Comparison of ENCODE assay signal across 9 cellular contexts in the genomic region with DNA sequence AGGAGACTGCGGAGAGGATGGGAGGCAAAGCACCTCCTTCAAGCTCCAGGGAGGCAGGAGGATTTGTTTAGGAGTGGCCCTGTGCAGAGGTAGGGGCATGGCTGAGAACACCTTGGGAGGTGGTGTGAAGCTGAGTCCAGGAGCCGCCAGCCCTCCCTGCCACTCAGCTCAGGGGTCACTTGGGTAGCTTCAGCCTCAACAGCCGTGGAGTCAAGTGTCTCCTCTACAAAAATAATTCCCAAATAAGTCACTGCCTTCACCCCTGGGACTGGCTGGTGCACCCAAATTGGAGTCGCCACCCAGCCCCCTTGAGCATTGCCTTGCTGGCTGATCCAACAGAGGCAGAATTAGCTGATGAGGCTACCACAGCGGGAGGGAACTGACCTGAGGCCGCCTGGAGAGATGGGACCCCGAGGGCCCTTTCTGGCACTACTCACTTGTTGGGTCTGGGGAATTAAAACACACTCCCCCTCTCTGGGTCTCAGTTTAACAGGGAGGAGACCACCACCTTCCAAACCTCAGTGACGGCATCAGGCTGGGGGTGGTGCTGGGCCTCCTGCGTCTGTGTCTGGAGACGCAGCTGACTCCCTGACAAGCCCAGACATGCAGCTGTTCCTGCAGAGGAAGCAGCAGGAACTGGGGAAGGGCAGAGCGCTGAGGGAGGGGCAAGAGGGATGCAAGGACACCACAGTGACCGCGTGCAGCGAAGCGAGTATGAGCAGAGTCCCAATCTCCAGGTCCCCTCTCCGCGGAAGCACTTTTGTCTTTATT.
A peak's percentile ranks its signal among the peaks of the same experiment; 100 is the strongest.
DNase-seq lines count a peak whose midpoint lies in the region; ATAC-seq and TF ChIP-seq lines count a peak whose summit lies in the region.
"Had no signal": no experiment of that assay in that cellular context is flagged by ENCODE, and none has a peak within 500 bp of the region (broad histone marks: within the 10 kb centered on the region; RNA-seq: fewer than 3 reads in every experiment).

No MANE protein-coding gene starts in this region.

- no peaks in the 10 kb centered on the region for H3K27me3 ChIP-seq in RWPE2 (ENCODE audit: insufficient read depth, poor library complexity, severe bottlenecking)
- no peaks in the 10 kb centered on the region for H3K27me3 ChIP-seq in psoas muscle (ENCODE audit: insufficient read depth in 3 of 3, low read length in 2 of 3)

- H3K27ac Mint-ChIP-seq in activated T-helper 1 cell treated with anti-CD3 and anti-CD28 coated beads, Interleukin-12 subunit alpha, Interleukin-12 subunit beta, Interleukin-2, Interleukin-4 antibody, amounts not matched to agents 30 ng/mL and 10 ng/mL and 1 ng/mL, durations not matched to agents 14 hours and 24 hours and 36 hours: no peak overlapping the region

- peaks cover 49% of the 10 kb centered on the region for H3K4me1 ChIP-seq in RWPE2 (ENCODE audit: insufficient read depth, poor library complexity, severe bottlenecking)
- H3K4me1 ChIP-seq in psoas muscle: peaks cover 73% of the 10 kb centered on the region

- no peaks in the 10 kb centered on the region for H3K9me3 Mint-ChIP-seq in activated T-helper 1 cell treated with anti-CD3 and anti-CD28 coated beads, Interleukin-12 subunit alpha, Interleukin-12 subunit beta, Interleukin-2, Interleukin-4 antibody, amounts not matched to agents 30 ng/mL and 10 ng/mL and 1 ng/mL, durations not matched to agents 14 hours and 24 hours and 36 hours
- H3K9me3 Mint-ChIP-seq: naive B cell had no signal

- H3K4me3 Mint-ChIP-seq in activated T-helper 1 cell treated with anti-CD3 and anti-CD28 coated beads, Interleukin-12 subunit alpha, Interleukin-12 subunit beta, Interleukin-2, Interleukin-4 antibody, amounts not matched to agents 30 ng/mL and 10 ng/mL and 1 ng/mL, durations not matched to agents 14 hours and 24 hours and 36 hours: no peak overlapping the region
- H3K4me3 Mint-ChIP-seq: naive B cell had no signal

- TF ChIP-seq CTCF in RWPE2 (IDR thresholded peaks at IDR 0.05; ENCODE audit: poor library complexity, severe bottlenecking): no peak
- no peak for TF ChIP-seq CTCF in psoas muscle (IDR thresholded peaks at IDR 0.05)

- H3K36me3 ChIP-seq in RWPE2 (ENCODE audit: low read depth): no peaks in the 10 kb centered on the region
- no peaks in the 10 kb centered on the region for H3K36me3 ChIP-seq in psoas muscle (ENCODE audit: insufficient read depth in 1 of 2, low read depth in 1 of 2)

- H3K9me3 ChIP-seq in RWPE2 (ENCODE audit: severe bottlenecking) (no peaks in the 10 kb centered on the region), psoas muscle (no peaks in the 10 kb centered on the region)

- 14 to 20% (median 17%) methylated on average over 17 of the region's 17 CpGs for WGBS in psoas muscle, 3 donors

- no peaks in the 10 kb centered on the region for H3K27me3 Mint-ChIP-seq in activated T-helper 1 cell treated with anti-CD3 and anti-CD28 coated beads, Interleukin-12 subunit alpha, Interleukin-12 subunit beta, Interleukin-2, Interleukin-4 antibody, amounts not matched to agents 30 ng/mL and 10 ng/mL and 1 ng/mL, durations not matched to agents 14 hours and 24 hours and 36 hours (ENCODE audit: insufficient read depth)

- peak; percentile 19 for ATAC-seq in Right ventricle myocardium inferior
- peak; percentile 42 for ATAC-seq in RWPE2 (ENCODE audit: low read depth)
- ATAC-seq in psoas muscle: peak; percentile 26 to 65 (median 37)
- ATAC-seq in GM18502 (IDR thresholded peaks at IDR 0.05; ENCODE audit: poor library complexity, unreplicated experiment): no peak

- DNase-seq in Right ventricle myocardium inferior (ENCODE audit: missing footprints) (peak; percentile 80), cardiac septum (ENCODE audit: low spot score) (no peak), RWPE2 (ENCODE audit: low spot score) (peak; percentile 91), fibroblast of the conjunctiva (ENCODE audit: low read depth) (peak; percentile 33), psoas muscle (peak; percentile 70 to 84), HuH-7.5 (ENCODE audit: low spot score) (no peak)
- DNase-seq in activated T-helper 1 cell treated with anti-CD3 and anti-CD28 coated beads, Interleukin-12 subunit alpha, Interleukin-12 subunit beta, Interleukin-2, Interleukin-4 antibody, amounts not matched to agents 30 ng/mL and 10 ng/mL and 1 ng/mL, durations not matched to agents 14 hours and 24 hours and 36 hours (ENCODE audit: low spot score): no peak
- DNase-seq: naive B cell had no signal

- H3K27ac ChIP-seq in RWPE2 (ENCODE audit: poor library complexity, severe bottlenecking): peak overlapping the region; percentile 34
- peak overlapping the region; percentile 98 for H3K27ac ChIP-seq in psoas muscle

- intact Hi-C loops in Right ventricle myocardium inferior (cut with DNase I) (loop anchor here (2.0 to 10.0 kb wide), 2 partner anchors 87 to 409 kb away; partner anchors contain the start of genes SPATA20 and TOB1), cardiac septum (cut with DNase I) (loop anchor here (10.0 kb wide), 1 partner anchor 409 kb away; the partner anchor contains the start of gene SPATA20), psoas muscle (cut with DNase I) (no loop called here)
- intact Hi-C loops in activated T-helper 1 cell treated with anti-CD3 and anti-CD28 coated beads, Interleukin-12 subunit alpha, Interleukin-12 subunit beta, Interleukin-2, Interleukin-4 antibody, amounts not matched to agents 30 ng/mL and 10 ng/mL and 1 ng/mL, durations not matched to agents 14 hours and 24 hours and 36 hours (cut with micrococcal nuclease): no loop called here

- H3K4me3 ChIP-seq in RWPE2 (ENCODE audit: severe bottlenecking): no peak overlapping the region
- H3K4me3 ChIP-seq in psoas muscle: peak overlapping the region; percentile 48

- H3K36me3 Mint-ChIP-seq in activated T-helper 1 cell treated with anti-CD3 and anti-CD28 coated beads, Interleukin-12 subunit alpha, Interleukin-12 subunit beta, Interleukin-2, Interleukin-4 antibody, amounts not matched to agents 30 ng/mL and 10 ng/mL and 1 ng/mL, durations not matched to agents 14 hours and 24 hours and 36 hours (ENCODE audit: low read depth): no peaks in the 10 kb centered on the region
- H3K36me3 Mint-ChIP-seq: naive B cell had no signal

- peaks cover 5% of the 10 kb centered on the region for H3K4me1 Mint-ChIP-seq in activated T-helper 1 cell treated with anti-CD3 and anti-CD28 coated beads, Interleukin-12 subunit alpha, Interleukin-12 subunit beta, Interleukin-2, Interleukin-4 antibody, amounts not matched to agents 30 ng/mL and 10 ng/mL and 1 ng/mL, durations not matched to agents 14 hours and 24 hours and 36 hours (ENCODE audit: low read depth)

Comparison
In these comparisons a context has a peak if more than half of its experiments do, and no peak if none do; other contexts are left out.
1. DNase-seq: peak in Right ventricle myocardium inferior (single experiment), RWPE2 (single experiment), fibroblast of the conjunctiva (single experiment) and psoas muscle (2 of 2); none in cardiac septum (single experiment), HuH-7.5 (single experiment) and activated T-helper 1 cell treated with anti-CD3 and anti-CD28 coated beads, Interleukin-12 subunit alpha, Interleukin-12 subunit beta, Interleukin-2, Interleukin-4 antibody, amounts not matched to agents 30 ng/mL and 10 ng/mL and 1 ng/mL, durations not matched to agents 14 hours and 24 hours and 36 hours (single experiment).
2. intact Hi-C loops: an anchor here in Right ventricle myocardium inferior (2.0 to 10.0 kb wide) and cardiac septum (10.0 kb wide); none called in psoas muscle and activated T-helper 1 cell treated with anti-CD3 and anti-CD28 coated beads, Interleukin-12 subunit alpha, Interleukin-12 subunit beta, Interleukin-2, Interleukin-4 antibody, amounts not matched to agents 30 ng/mL and 10 ng/mL and 1 ng/mL, durations not matched to agents 14 hours and 24 hours and 36 hours.